ENCODE assay signal across 21 cellular contexts in genomic region chr18:68738572-68738971, GRCh38. TPM values are rescaled to one million over a fixed set of nuclear protein-coding genes. Genes with fewer than 3 reads are reported as not detected.
A peak's percentile ranks its signal among the peaks of the same experiment; 100 is the strongest.
DNase-seq lines count a peak whose midpoint lies in the region; FAIRE-seq and TF ChIP-seq lines count a peak whose summit lies in the region.
"Had no signal": no experiment of that assay in that cellular context is flagged by ENCODE, and none has a peak within 500 bp of the region (broad histone marks: within the 10 kb centered on the region; RNA-seq: fewer than 3 reads in every experiment).

No MANE protein-coding gene starts in this region.

- no peak overlapping the region for H3K27ac Mint-ChIP-seq in activated naive CD4-positive, alpha-beta T cell treated with anti-CD3 and anti-CD28 coated beads, Interleukin-2, amount 10 ng/mL, durations not matched to agents 7 days and 5 days
- H3K27ac Mint-ChIP-seq: B cell; CD8-positive, alpha-beta T cell had no signal

- no peaks in the 10 kb centered on the region for H3K27me3 ChIP-seq in dorsolateral prefrontal cortex
- H3K27me3 ChIP-seq: BLaER1 treated with 17β-estradiol and CSF1 and Interleukin-3, amounts not matched to agents 10 nM and 100 nM had no signal

- no peaks in the 10 kb centered on the region for H3K9me3 Mint-ChIP-seq in activated naive CD4-positive, alpha-beta T cell treated with anti-CD3 and anti-CD28 coated beads, Interleukin-2, amount 10 ng/mL, durations not matched to agents 7 days and 5 days
- H3K9me3 Mint-ChIP-seq: CD8-positive, alpha-beta T cell had no signal

- H3K4me1 Mint-ChIP-seq in activated naive CD4-positive, alpha-beta T cell treated with anti-CD3 and anti-CD28 coated beads, Interleukin-2, amount 10 ng/mL, durations not matched to agents 7 days and 5 days, result no peaks in the 10 kb centered on the region
- H3K4me1 Mint-ChIP-seq: B cell had no signal

- DNase-seq in D721Med (ENCODE audit: insufficient read length, low spot score) (no peak), dorsolateral prefrontal cortex (peak in 6 of 10 donors; percentile 35 to 71 (median 56)), occipital lobe (lab: John Stamatoyannopoulos, UW) (peak; percentile 67), superior temporal gyrus (ENCODE audit: extremely low spot score) (peak; percentile 55), DMS53 treated with DMSO at 0.1 percent for 48 hours (lab: John Stamatoyannopoulos, UW; ENCODE audit: unreplicated experiment) (no peak), LoVo (ENCODE audit: low spot score) (no peak), activated gamma-delta T cell treated with Interleukin-2 at 50 U/mL for 16 hours (no peak)
- DNase-seq in activated naive CD4-positive, alpha-beta T cell treated with anti-CD3 and anti-CD28 coated beads, Interleukin-2, amount 10 ng/mL, durations not matched to agents 7 days and 5 days, result no peak
- DNase-seq: 8988T; Calu3; CD8-positive, alpha-beta T cell; DMS 273 treated with DMSO at 0.1 percent for 48 hours; DMS53; GM23248 had no signal

- H3K27me3 Mint-ChIP-seq in activated naive CD4-positive, alpha-beta T cell treated with anti-CD3 and anti-CD28 coated beads, Interleukin-2, amount 10 ng/mL, durations not matched to agents 7 days and 5 days, result no peaks in the 10 kb centered on the region
- H3K27me3 Mint-ChIP-seq: B cell had no signal

- CTCF ChIA-PET in activated naive CD4-positive, alpha-beta T cell treated with anti-CD3 and anti-CD28 coated beads, Interleukin-2, amount 10 ng/mL, durations not matched to agents 7 days and 5 days (lab: Charles Lee), result interaction anchor here (0.6 kb wide), 1 partner anchor 28 kb away, joined by 3 read pairs; no protein-coding TSS in a partner anchor

- no peaks in the 10 kb centered on the region for H3K36me3 Mint-ChIP-seq in activated naive CD4-positive, alpha-beta T cell treated with anti-CD3 and anti-CD28 coated beads, Interleukin-2, amount 10 ng/mL, durations not matched to agents 7 days and 5 days
- H3K36me3 Mint-ChIP-seq: CD8-positive, alpha-beta T cell had no signal

- TF ChIP-seq CTCF in D721Med (IDR thresholded peaks at IDR 0.05; ENCODE audit: insufficient read depth, missing control alignments) (no peak), dorsolateral prefrontal cortex (IDR thresholded peaks at IDR 0.05 in 54 of 56, conservative IDR thresholded peaks at IDR 0.05 in 2 of 56; ENCODE audit: low read depth in 1 of 56, partially characterized antibody in 56 of 56) (no peak)

- FAIRE-seq in D721Med (lab: Jason Lieb, UNC), result peak; percentile 58
- FAIRE-seq: G401.6, GM12891, GM19239 had no signal

- intact Hi-C loops in dorsolateral prefrontal cortex (cut with DNase I), result no loop called here

- no peak overlapping the region for H3K4me3 Mint-ChIP-seq in activated naive CD4-positive, alpha-beta T cell treated with anti-CD3 and anti-CD28 coated beads, Interleukin-2, amount 10 ng/mL, durations not matched to agents 7 days and 5 days
- H3K4me3 Mint-ChIP-seq: B cell; CD8-positive, alpha-beta T cell had no signal

- peak overlapping the region in 15 of 59 donors; percentile 27 to 79 (median 57) for H3K27ac ChIP-seq in dorsolateral prefrontal cortex
- H3K27ac ChIP-seq: BLaER1 treated with 17β-estradiol and CSF1 and Interleukin-3, amounts not matched to agents 10 nM and 100 nM; GM23248; HL-60 had no signal

- H3K4me3 ChIP-seq in dorsolateral prefrontal cortex, result no peak overlapping the region
- H3K4me3 ChIP-seq: BLaER1 treated with 17β-estradiol and CSF1 and Interleukin-3, amounts not matched to agents 10 nM and 100 nM; GM23248; HAP-1 had no signal

RNA-seq across cellular contexts. Expression of gene TMX3, which starts 23.7 kb away (rescaled TPM):
- total RNA-seq in dorsolateral prefrontal cortex (10 to 100 TPM; 23.9 to 86.2 (median 57.2) TPM), occipital lobe (84.7 TPM)

RNA-seq across cellular contexts. Expression of gene CCDC102B, which starts 59.3 kb away (rescaled TPM):
- total RNA-seq in dorsolateral prefrontal cortex (10 to 100 TPM; 13.0 to 41.6 (median 22.3) TPM), occipital lobe (20.1 TPM)

Comparison
In these comparisons a context has a peak if more than half of its experiments do, and no peak if none do; other contexts are left out.
1. DNase-seq: peak in dorsolateral prefrontal cortex (6 of 10), occipital lobe (single experiment) and superior temporal gyrus (single experiment); none in D721Med (single experiment), DMS53 treated with DMSO at 0.1 percent for 48 hours (single experiment), LoVo (single experiment), activated gamma-delta T cell treated with Interleukin-2 at 50 U/mL for 16 hours (single experiment) and activated naive CD4-positive, alpha-beta T cell treated with anti-CD3 and anti-CD28 coated beads, Interleukin-2, amount 10 ng/mL, durations not matched to agents 7 days and 5 days (single experiment).